ENCODE assay signal across 40 cellular contexts in the genomic region with DNA sequence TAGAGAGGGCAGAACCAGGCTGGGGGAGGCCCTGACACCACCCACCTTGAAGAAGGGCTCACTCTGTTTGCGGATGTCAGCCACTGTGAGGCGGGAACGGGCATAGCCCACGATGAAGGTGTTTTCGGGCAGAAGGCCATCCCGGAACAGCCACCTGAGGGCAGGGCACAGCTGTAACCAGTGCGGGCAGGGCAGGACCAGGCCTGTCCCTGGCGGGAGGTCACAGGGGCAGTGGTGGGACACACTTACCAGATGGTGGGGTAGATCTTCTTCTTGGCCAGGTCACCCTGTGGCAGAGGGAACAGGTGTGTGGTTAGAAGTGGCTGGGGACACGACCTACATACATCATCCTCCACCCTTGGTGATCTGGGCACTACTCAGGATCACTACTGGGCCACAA. TPM values are rescaled to one million over a fixed set of nuclear protein-coding genes. Genes with fewer than 3 reads are reported as not detected.
"Had no signal": no experiment of that assay in that cellular context is flagged by ENCODE, and none has a peak within 500 bp of the region (broad histone marks: within the 10 kb centered on the region; RNA-seq: fewer than 3 reads in every experiment).

No MANE protein-coding gene starts in this region.

- H3K9me3 ChIP-seq: gastrocnemius medialis, heart left ventricle had no signal

- H3K4me3 Mint-ChIP-seq: activated CD4-positive, alpha-beta memory T cell treated with anti-CD3 and anti-CD28 coated beads for 36 hours; activated CD4-positive, alpha-beta T cell treated with anti-CD3 and anti-CD28 coated beads for 36 hours; activated CD4-positive, alpha-beta T cell treated with anti-CD3 and anti-CD28 coated beads, Interleukin-2, amount 10 ng/mL, durations not matched to agents 24 days and 14 days; activated CD8-positive, alpha-beta memory T cell treated with anti-CD3 and anti-CD28 coated beads, Interleukin-2, amount 10 ng/mL, durations not matched to agents 7 days and 5 days; activated CD8-positive, alpha-beta T cell treated with anti-CD3 and anti-CD28 coated beads, Interleukin-2, amount 10 ng/mL, durations not matched to agents 7 days and 5 days; activated naive CD4-positive, alpha-beta T cell treated with anti-CD3 and anti-CD28 coated beads for 36 hours; activated naive CD4-positive, alpha-beta T cell treated with anti-CD3 and anti-CD28 coated beads, Interleukin-2, amount 50 U/mL, for 24 hours; activated naive CD8-positive, alpha-beta T cell treated with anti-CD3 and anti-CD28 coated beads for 36 hours; activated T-helper 1 cell treated with anti-CD3 and anti-CD28 coated beads, Interleukin-12 subunit alpha, Interleukin-12 subunit beta, Interleukin-2, Interleukin-4 antibody, amounts not matched to agents 30 ng/mL and 10 ng/mL and 1 ng/mL, durations not matched to agents 14 hours and 24 hours and 36 hours; central memory CD8-positive, alpha-beta T cell; dendritic cell treated with granulocyte-macrophage colony-stimulating factor and Interleukin-4, amounts not matched to agents 40 ng/mL and 50 ng/mL, for 4 days; endodermal cell; T-helper 17 cell; T-helper 2 cell treated with Interferon-gamma antibody and Interleukin-4, amounts not matched to agents 5 μg/mL and 100 μg/mL, for 36 hours had no signal

- H3K4me1 Mint-ChIP-seq: activated CD4-positive, alpha-beta T cell treated with anti-CD3 and anti-CD28 coated beads, Interleukin-2, amount 10 ng/mL, durations not matched to agents 24 days and 14 days; central memory CD8-positive, alpha-beta T cell; endodermal cell had no signal

- H3K4me3 ChIP-seq: coronary artery, dorsolateral prefrontal cortex, gastrocnemius medialis, heart left ventricle had no signal

- H3K9me3 Mint-ChIP-seq: activated CD4-positive, alpha-beta memory T cell treated with anti-CD3 and anti-CD28 coated beads for 36 hours; activated CD4-positive, alpha-beta T cell treated with anti-CD3 and anti-CD28 coated beads, Interleukin-2, amount 10 ng/mL, durations not matched to agents 24 days and 14 days; activated naive CD4-positive, alpha-beta T cell treated with anti-CD3 and anti-CD28 coated beads for 36 hours; activated naive CD4-positive, alpha-beta T cell treated with anti-CD3 and anti-CD28 coated beads, Interleukin-2, amount 50 U/mL, for 24 hours; activated naive CD8-positive, alpha-beta T cell treated with anti-CD3 and anti-CD28 coated beads for 36 hours; activated T-helper 1 cell treated with anti-CD3 and anti-CD28 coated beads, Interleukin-12 subunit alpha, Interleukin-12 subunit beta, Interleukin-2, Interleukin-4 antibody, amounts not matched to agents 30 ng/mL and 10 ng/mL and 1 ng/mL, durations not matched to agents 14 hours and 24 hours and 36 hours; activated T-helper 2 cell treated with anti-CD3 and anti-CD28 coated beads, Interferon-gamma antibody, Interleukin-2, Interleukin-4, amounts not matched to agents 10 μg/mL and 5 μg/mL and 100 μg/mL, durations not matched to agents 14 hours and 24 hours and 36 hours; central memory CD8-positive, alpha-beta T cell; dendritic cell treated with granulocyte-macrophage colony-stimulating factor and Interleukin-4, amounts not matched to agents 40 ng/mL and 50 ng/mL, for 4 days; T-helper 2 cell treated with Interferon-gamma antibody and Interleukin-4, amounts not matched to agents 5 μg/mL and 100 μg/mL, for 36 hours had no signal

- H3K27ac Mint-ChIP-seq: activated CD4-positive, alpha-beta memory T cell treated with anti-CD3 and anti-CD28 coated beads for 36 hours; activated CD4-positive, alpha-beta T cell treated with anti-CD3 and anti-CD28 coated beads for 36 hours; activated CD4-positive, alpha-beta T cell treated with anti-CD3 and anti-CD28 coated beads, Interleukin-2, amount 10 ng/mL, durations not matched to agents 24 days and 14 days; activated naive CD4-positive, alpha-beta T cell treated with anti-CD3 and anti-CD28 coated beads for 36 hours; activated naive CD8-positive, alpha-beta T cell treated with anti-CD3 and anti-CD28 coated beads for 36 hours; activated T-helper 1 cell treated with anti-CD3 and anti-CD28 coated beads, Interleukin-12 subunit alpha, Interleukin-12 subunit beta, Interleukin-2, Interleukin-4 antibody, amounts not matched to agents 30 ng/mL and 10 ng/mL and 1 ng/mL, durations not matched to agents 14 hours and 24 hours and 36 hours; activated T-helper 2 cell treated with anti-CD3 and anti-CD28 coated beads, Interferon-gamma antibody, Interleukin-2, Interleukin-4, amounts not matched to agents 10 μg/mL and 5 μg/mL and 100 μg/mL, durations not matched to agents 14 hours and 24 hours and 36 hours; endodermal cell; T-helper 2 cell treated with Interferon-gamma antibody and Interleukin-4, amounts not matched to agents 5 μg/mL and 100 μg/mL, for 36 hours had no signal

- FAIRE-seq: astrocyte, bronchial epithelial cell had no signal

- H3K36me3 Mint-ChIP-seq: activated naive CD4-positive, alpha-beta T cell treated with anti-CD3 and anti-CD28 coated beads, Interleukin-2, amount 50 U/mL, for 24 hours had no signal

- H3K27me3 ChIP-seq: brain microvascular endothelial cell, foreskin keratinocyte, gastrocnemius medialis, heart left ventricle had no signal

- H3K27me3 Mint-ChIP-seq: activated CD4-positive, alpha-beta memory T cell treated with anti-CD3 and anti-CD28 coated beads for 36 hours; activated CD4-positive, alpha-beta T cell treated with anti-CD3 and anti-CD28 coated beads for 36 hours; activated CD4-positive, alpha-beta T cell treated with anti-CD3 and anti-CD28 coated beads, Interleukin-2, amount 10 ng/mL, durations not matched to agents 24 days and 14 days; activated CD8-positive, alpha-beta memory T cell treated with anti-CD3 and anti-CD28 coated beads, Interleukin-2, amount 10 ng/mL, durations not matched to agents 7 days and 5 days; activated naive CD4-positive, alpha-beta T cell treated with anti-CD3 and anti-CD28 coated beads, Interleukin-2, amount 50 U/mL, for 24 hours; activated naive CD8-positive, alpha-beta T cell treated with anti-CD3 and anti-CD28 coated beads for 36 hours; central memory CD8-positive, alpha-beta T cell; dendritic cell treated with granulocyte-macrophage colony-stimulating factor and Interleukin-4, amounts not matched to agents 40 ng/mL and 50 ng/mL, for 4 days; T-helper 17 cell had no signal

- H3K4me1 ChIP-seq: foreskin keratinocyte had no signal

- DNase-seq: activated CD4-positive, alpha-beta memory T cell treated with anti-CD3 and anti-CD28 coated beads for 36 hours; activated CD4-positive, alpha-beta T cell treated with anti-CD3 and anti-CD28 coated beads for 36 hours; activated CD4-positive, alpha-beta T cell treated with anti-CD3 and anti-CD28 coated beads, Interleukin-2, amount 10 ng/mL, durations not matched to agents 24 days and 14 days; activated CD4-positive, CD25-positive, alpha-beta regulatory T cell; activated CD4-positive, CD25-positive, alpha-beta regulatory T cell treated with anti-CD3 and anti-CD28 coated beads, Interleukin-2, amount 50 U/mL, for 72 hours; activated CD8-positive, alpha-beta memory T cell treated with anti-CD3 and anti-CD28 coated beads, Interleukin-2, amount 10 ng/mL, durations not matched to agents 7 days and 5 days; activated CD8-positive, alpha-beta memory T cell treated with anti-CD3 and anti-CD28 coated beads, Interleukin-2, amount 50 U/mL, for 4 hours; activated CD8-positive, alpha-beta T cell treated with anti-CD3 and anti-CD28 coated beads, Interleukin-2, amount 10 ng/mL, durations not matched to agents 7 days and 5 days; activated effector memory CD4-positive, alpha-beta T cell treated with anti-CD3 and anti-CD28 coated beads, Interleukin-2, amount 50 U/mL, for 16 hours; activated naive CD4-positive, alpha-beta T cell treated with anti-CD3 and anti-CD28 coated beads for 36 hours; activated naive CD8-positive, alpha-beta T cell treated with anti-CD3 and anti-CD28 coated beads for 36 hours; activated T-cell treated with anti-CD3 and anti-CD28 coated beads, Interleukin-2, amount 50 U/mL, for 1 hour; activated T-cell treated with anti-CD3 and anti-CD28 coated beads, Interleukin-2, amount 50 U/mL, for 48 hours; amniotic stem cell; anterior cingulate cortex; brain microvascular endothelial cell; dorsolateral prefrontal cortex; effector memory CD4-positive, alpha-beta T cell; endodermal cell; foreskin keratinocyte; gastrocnemius medialis; glutamatergic neuron; heart left ventricle; T-helper 1 cell; T-helper 17 cell; T1000 had no signal

- H3K27ac ChIP-seq: brain microvascular endothelial cell, coronary artery, dorsolateral prefrontal cortex, foreskin keratinocyte, gastrocnemius medialis, heart left ventricle had no signal

- ATAC-seq: activated CD4-positive, alpha-beta T cell treated with anti-CD3 and anti-CD28 coated beads for 36 hours; activated CD8-positive, alpha-beta memory T cell treated with anti-CD3 and anti-CD28 coated beads, Interleukin-2, amount 10 ng/mL, durations not matched to agents 7 days and 5 days; activated CD8-positive, alpha-beta T cell treated with anti-CD3 and anti-CD28 coated beads, Interleukin-2, amount 10 ng/mL, durations not matched to agents 7 days and 5 days; esophagus mucosa; foreskin keratinocyte; gastrocnemius medialis; T-helper 17 cell had no signal

RNA-seq across cellular contexts. Expression of gene CTAG1A, which starts 49.0 kb away (rescaled TPM):
- total RNA-seq: activated CD4-positive, alpha-beta memory T cell treated with anti-CD3 and anti-CD28 coated beads for 36 hours; activated CD4-positive, alpha-beta T cell treated with anti-CD3 and anti-CD28 coated beads for 36 hours; activated CD4-positive, alpha-beta T cell treated with anti-CD3 and anti-CD28 coated beads, Interleukin-2, amount 10 ng/mL, durations not matched to agents 24 days and 14 days; activated CD8-positive, alpha-beta memory T cell treated with anti-CD3 and anti-CD28 coated beads for 36 hours; activated CD8-positive, alpha-beta memory T cell treated with anti-CD3 and anti-CD28 coated beads, Interleukin-2, amount 10 ng/mL, durations not matched to agents 7 days and 5 days; activated CD8-positive, alpha-beta T cell treated with anti-CD3 and anti-CD28 coated beads, Interleukin-2, amount 10 ng/mL, durations not matched to agents 7 days and 5 days; activated naive CD4-positive, alpha-beta T cell treated with anti-CD3 and anti-CD28 coated beads for 36 hours; activated naive CD8-positive, alpha-beta T cell treated with anti-CD3 and anti-CD28 coated beads for 36 hours; activated T-helper 1 cell treated with anti-CD3 and anti-CD28 coated beads, Interleukin-12 subunit alpha, Interleukin-12 subunit beta, Interleukin-2, Interleukin-4 antibody, amounts not matched to agents 30 ng/mL and 10 ng/mL and 1 ng/mL, durations not matched to agents 14 hours and 24 hours and 36 hours; activated T-helper 2 cell treated with anti-CD3 and anti-CD28 coated beads, Interferon-gamma antibody, Interleukin-2, Interleukin-4, amounts not matched to agents 10 μg/mL and 5 μg/mL and 100 μg/mL, durations not matched to agents 14 hours and 24 hours and 36 hours; astrocyte; bronchial epithelial cell; cardiac septum; cerebellum; endodermal cell; epithelial cell of proximal tubule; esophagus mucosa; foreskin keratinocyte; gastrocnemius medialis; heart left ventricle; T-helper 17 cell had no signal
- polyA plus RNA-seq: foreskin keratinocyte, heart left ventricle had no signal
